In the genomic region with DNA sequence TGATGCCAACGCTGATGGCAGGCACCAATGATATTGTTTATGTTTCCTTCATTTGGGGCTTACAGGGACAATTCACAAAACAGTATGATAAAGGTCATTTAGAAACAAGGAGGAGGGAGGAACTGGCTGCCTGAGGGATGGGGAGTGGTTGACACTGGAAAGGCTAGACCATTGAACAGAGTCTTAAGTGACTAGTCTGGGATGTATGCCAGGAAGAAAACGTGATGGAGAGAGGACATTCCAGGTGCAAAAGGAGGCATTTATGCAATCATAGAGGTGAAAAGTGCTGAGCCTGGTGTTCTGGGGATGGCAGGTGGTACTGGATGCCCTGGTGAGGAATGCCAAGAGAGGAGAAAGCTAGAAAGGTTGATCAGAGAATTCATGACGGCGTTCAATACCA, we compare ENCODE assay signal across 14 cellular contexts.
"Had no signal": no experiment of that assay in that cellular context is flagged by ENCODE, and none has a peak within 500 bp of the region (broad histone marks: within the 10 kb centered on the region; RNA-seq: fewer than 3 reads in every experiment).

No MANE protein-coding gene starts in this region.

- H3K9me3 ChIP-seq: adrenal gland had no signal

- H3K27me3 ChIP-seq: adrenal gland, dorsolateral prefrontal cortex had no signal

- DNase-seq: activated B cell treated with CpG ODN at 0.5 μM for 24 hours; activated CD4-positive, alpha-beta T cell treated with anti-CD3 and anti-CD28 coated beads for 48 hours; activated CD8-positive, alpha-beta T cell treated with anti-CD3 and anti-CD28 coated beads for 36 hours; activated effector memory CD4-positive, alpha-beta T cell treated with anti-CD3 and anti-CD28 coated beads, Interleukin-2, amount 50 U/mL, for 16 hours; activated T-cell treated with anti-CD3 and anti-CD28 coated beads, Interleukin-2, amount 50 U/mL, for 4 hours; adrenal gland; dorsolateral prefrontal cortex; endodermal cell; mucosa of descending colon; natural killer cell; nucleus accumbens; posterior cingulate gyrus; substantia nigra had no signal

- ATAC-seq: activated CD8-positive, alpha-beta T cell treated with anti-CD3 and anti-CD28 coated beads for 36 hours; activated T-cell treated with anti-CD3 and anti-CD28 coated beads, Interleukin-2, amount 50 U/mL, for 4 hours; mucosa of descending colon; natural killer cell; stimulated activated memory B cell treated with anti-CD40 and anti-IgM and Interleukin-4, amounts not matched to agents 10 μg/mL and 1 μg/mL and 100 μg/mL, for 72 hours had no signal

- H3K27ac ChIP-seq: adrenal gland, dorsolateral prefrontal cortex had no signal

- H3K4me3 ChIP-seq: adrenal gland, dorsolateral prefrontal cortex, mucosa of descending colon had no signal
